9 cellular contexts compared by ENCODE assay signal in genomic region chr2:127884436-127884835, GRCh38. TPM values are rescaled to one million over a fixed set of nuclear protein-coding genes. Genes with fewer than 3 reads are reported as not detected.
A peak's percentile ranks its signal among the peaks of the same experiment; 100 is the strongest.
DNase-seq lines count a peak whose midpoint lies in the region; FAIRE-seq and TF ChIP-seq lines count a peak whose summit lies in the region.
"Had no signal": no experiment of that assay in that cellular context is flagged by ENCODE, and none has a peak within 500 bp of the region (broad histone marks: within the 10 kb centered on the region; RNA-seq: fewer than 3 reads in every experiment).

No MANE protein-coding gene starts in this region.

- peaks cover 38% of the 10 kb centered on the region for H3K36me3 ChIP-seq in adipocyte (ENCODE audit: control insufficient read depth, insufficient read depth, low read length, severe bottlenecking)
- H3K36me3 ChIP-seq in kidney (ENCODE audit: control insufficient read depth in 1 of 2, insufficient read depth in 2 of 2, low read length in 2 of 2): peaks cover 2 to 8% of the 10 kb centered on the region in 2 donors
- peaks cover 6% of the 10 kb centered on the region for H3K36me3 ChIP-seq in thymus (ENCODE audit: control insufficient read depth, insufficient read depth)

- H3K27ac ChIP-seq in kidney (ENCODE audit: low read depth in 2 of 2, low read length in 2 of 2) (peak overlapping the region; percentile 5 to 82), thymus (ENCODE audit: low read depth) (no peak overlapping the region)

- H3K27me3 Mint-ChIP-seq in activated T-cell treated with anti-CD3 and anti-CD28 coated beads, Interleukin-2, amount 50 U/mL, for 24 hours: no peaks in the 10 kb centered on the region

- H3K9ac ChIP-seq in adipocyte (ENCODE audit: low read length): peak overlapping the region; percentile 87
- peak overlapping the region in 1 of 2 donors; percentile 14 for H3K9ac ChIP-seq in kidney (ENCODE audit: low read length in 2 of 2)

- H3K4me3 ChIP-seq in adipocyte (ENCODE audit: low read length) (peak overlapping the region; percentile 91), kidney (ENCODE audit: low read length in 2 of 2) (peak overlapping the region; percentile 48 to 68), thymus (ENCODE audit: low read length) (peak overlapping the region; percentile 47)

- no peaks in the 10 kb centered on the region for H3K9me3 Mint-ChIP-seq in activated T-cell treated with anti-CD3 and anti-CD28 coated beads, Interleukin-2, amount 50 U/mL, for 24 hours

- H3K27me3 ChIP-seq in adipocyte (replicated peaks; ENCODE audit: control insufficient read depth, insufficient read depth, low read length) (no peaks in the 10 kb centered on the region), thymus (ENCODE audit: control insufficient read depth, insufficient read depth) (no peaks in the 10 kb centered on the region)

- WGBS in thymus: 87% methylated on average over 10 of the region's 10 CpGs

- H3K9me3 ChIP-seq in adipocyte (ENCODE audit: control insufficient read depth, low read length) (no peaks in the 10 kb centered on the region), kidney (ENCODE audit: control insufficient read depth in 1 of 2, low read length in 2 of 2) (no peaks in the 10 kb centered on the region), thymus (ENCODE audit: control insufficient read depth) (no peaks in the 10 kb centered on the region)

- no peak for FAIRE-seq in kidney (lab: Jason Lieb, UNC)

- H3K4me3 Mint-ChIP-seq in activated T-cell treated with anti-CD3 and anti-CD28 coated beads, Interleukin-2, amount 50 U/mL, for 24 hours: peak overlapping the region; percentile 89

- peak overlapping the region; percentile 89 for H3K27ac Mint-ChIP-seq in activated T-cell treated with anti-CD3 and anti-CD28 coated beads, Interleukin-2, amount 50 U/mL, for 24 hours

- H3K36me3 Mint-ChIP-seq in activated T-cell treated with anti-CD3 and anti-CD28 coated beads, Interleukin-2, amount 50 U/mL, for 24 hours (ENCODE audit: low read depth): peaks cover 54% of the 10 kb centered on the region

- H3K4me1 Mint-ChIP-seq in activated T-cell treated with anti-CD3 and anti-CD28 coated beads, Interleukin-2, amount 50 U/mL, for 24 hours (ENCODE audit: low read depth): peaks cover 67% of the 10 kb centered on the region

- no peak for TF ChIP-seq CTCF in kidney (IDR thresholded peaks at IDR 0.05; ENCODE audit: borderline replicate concordance, extremely low read depth, insufficient read depth)

- DNase-seq in activated T-cell treated with anti-CD3 and anti-CD28 coated beads, Interleukin-2, amount 50 U/mL, for 24 hours: no peak
- no peak for DNase-seq in activated T-cell treated with anti-CD3 and anti-CD28 coated beads for 4 hours
- peak; percentile 70 for DNase-seq in adipocyte (ENCODE audit: low read depth)
- no peak for DNase-seq in kidney
- no peak for DNase-seq in SK-N-DZ (ENCODE audit: low spot score)
- no peak for DNase-seq in UCSD-AML1 (lab: John Stamatoyannopoulos, UW; ENCODE audit: unreplicated experiment)
- DNase-seq in cerebellum (ENCODE audit: low spot score): no peak
- DNase-seq: GDM1 had no signal

- H3K4me1 ChIP-seq in adipocyte (ENCODE audit: control insufficient read depth, insufficient read depth, low read length) (peaks cover 31% of the 10 kb centered on the region), kidney (ENCODE audit: control insufficient read depth in 1 of 2, insufficient read depth in 1 of 2, low read depth in 1 of 2, low read length in 2 of 2) (peaks cover 5 to 14% of the 10 kb centered on the region in 2 donors), thymus (ENCODE audit: control insufficient read depth, insufficient read depth, low read length) (peaks cover 13% of the 10 kb centered on the region)

- intact Hi-C loops in kidney (cut with DNase I): no loop called here

RNA-seq across cellular contexts. Expression of gene AMMECR1L, which starts 1.3 kb away (rescaled TPM):
- total RNA-seq in kidney: 16.4 TPM
- polyA plus RNA-seq in kidney (ENCODE audit: insufficient read depth, low read depth, low replicate concordance): 6.3 TPM
- polyA plus RNA-seq in thymus: 12.0 TPM
- 13.8 and 15.7 TPM in 2 replicates for polyA plus RNA-seq in SK-N-DZ (2014; cell fraction: cytosol; rRNA removed)
- polyA plus RNA-seq in SK-N-DZ (2014; cell fraction: nucleus; rRNA removed): 17.7 and 20.6 TPM in 2 replicates
- total RNA-seq in cerebellum: 12.9 TPM

RNA-seq across cellular contexts. Expression of gene POLR2D, which starts 26.5 kb away (rescaled TPM):
- total RNA-seq in kidney (21.5 TPM), cerebellum (26.5 TPM)
- polyA plus RNA-seq in kidney (ENCODE audit: insufficient read depth, low read depth, low replicate concordance) (7.9 TPM), thymus (17.2 TPM)
- polyA plus RNA-seq in SK-N-DZ (2014; cell fraction: cytosol; rRNA removed): 34.4 and 43.1 TPM in 2 replicates
- polyA plus RNA-seq in SK-N-DZ (2014; cell fraction: nucleus; rRNA removed): 18.0 and 28.8 TPM in 2 replicates
